ENCODE assay signal across 9 cellular contexts in genomic region chr4:21469438-21470032, GRCh38.
A peak's percentile ranks its signal among the peaks of the same experiment; 100 is the strongest.
DNase-seq lines count a peak whose midpoint lies in the region; ATAC-seq and TF ChIP-seq lines count a peak whose summit lies in the region.
"Had no signal": no experiment of that assay in that cellular context is flagged by ENCODE, and none has a peak within 500 bp of the region (broad histone marks: within the 10 kb centered on the region; RNA-seq: fewer than 3 reads in every experiment).

No MANE protein-coding gene starts in this region.

- H3K27me3 ChIP-seq in kidney epithelial cell (ENCODE audit: control insufficient read depth, insufficient read depth, low read length): no peaks in the 10 kb centered on the region

- H3K27me3 Mint-ChIP-seq in HFFc6 (ENCODE audit: insufficient read depth): no peaks in the 10 kb centered on the region

- no peak for ATAC-seq in GM21786 (IDR thresholded peaks at IDR 0.05; ENCODE audit: unreplicated experiment)

- H3K4me3 Mint-ChIP-seq in HFFc6: no peak overlapping the region

- DNase-seq in AG20443 (ENCODE audit: low spot score) (peak; percentile 14), HFFc6 (peak; percentile 10), SW480 (ENCODE audit: low spot score) (peak; percentile 26), kidney epithelial cell (ENCODE audit: low read depth) (no peak), activated T-cell treated with anti-CD3 and anti-CD28 coated beads for 4 hours (no peak), islet precursor cell (no peak)
- no peak for DNase-seq in activated T-cell treated with anti-CD3 and anti-CD28 coated beads, Interleukin-2, amount 50 U/mL, for 48 hours
- DNase-seq: activated CD4-positive, alpha-beta T cell treated with anti-CD3 and anti-CD28 coated beads, Interleukin-2, amount 50 U/mL, for 4 hours had no signal

- H3K27ac Mint-ChIP-seq in HFFc6: no peak overlapping the region

- no peak overlapping the region for H3K4me3 ChIP-seq in kidney epithelial cell (ENCODE audit: low read depth, low read length)

- TF ChIP-seq CTCF in HFFc6 (IDR thresholded peaks at IDR 0.05) (peak; percentile 76), kidney epithelial cell (IDR thresholded peaks at IDR 0.05; ENCODE audit: insufficient read depth, low read length, poor library complexity, severe bottlenecking) (peak; percentile 68)

- H3K36me3 ChIP-seq in kidney epithelial cell (ENCODE audit: control insufficient read depth, insufficient read depth, low read length): no peaks in the 10 kb centered on the region

- H3K4me1 Mint-ChIP-seq in HFFc6 (ENCODE audit: low read depth): peaks cover 8% of the 10 kb centered on the region

- no peaks in the 10 kb centered on the region for H3K36me3 Mint-ChIP-seq in HFFc6 (ENCODE audit: low read depth)

- H3K9me3 Mint-ChIP-seq in HFFc6: no peaks in the 10 kb centered on the region

Comparison
In these comparisons a context has a peak if more than half of its experiments do, and no peak if none do; other contexts are left out.
1. DNase-seq: peak in AG20443 (single experiment), HFFc6 (single experiment) and SW480 (single experiment); none in kidney epithelial cell (single experiment), activated T-cell treated with anti-CD3 and anti-CD28 coated beads, Interleukin-2, amount 50 U/mL, for 48 hours (0 of 2), activated T-cell treated with anti-CD3 and anti-CD28 coated beads for 4 hours (single experiment) and islet precursor cell (single experiment).